8 cellular contexts compared by ENCODE assay signal in the genomic region with DNA sequence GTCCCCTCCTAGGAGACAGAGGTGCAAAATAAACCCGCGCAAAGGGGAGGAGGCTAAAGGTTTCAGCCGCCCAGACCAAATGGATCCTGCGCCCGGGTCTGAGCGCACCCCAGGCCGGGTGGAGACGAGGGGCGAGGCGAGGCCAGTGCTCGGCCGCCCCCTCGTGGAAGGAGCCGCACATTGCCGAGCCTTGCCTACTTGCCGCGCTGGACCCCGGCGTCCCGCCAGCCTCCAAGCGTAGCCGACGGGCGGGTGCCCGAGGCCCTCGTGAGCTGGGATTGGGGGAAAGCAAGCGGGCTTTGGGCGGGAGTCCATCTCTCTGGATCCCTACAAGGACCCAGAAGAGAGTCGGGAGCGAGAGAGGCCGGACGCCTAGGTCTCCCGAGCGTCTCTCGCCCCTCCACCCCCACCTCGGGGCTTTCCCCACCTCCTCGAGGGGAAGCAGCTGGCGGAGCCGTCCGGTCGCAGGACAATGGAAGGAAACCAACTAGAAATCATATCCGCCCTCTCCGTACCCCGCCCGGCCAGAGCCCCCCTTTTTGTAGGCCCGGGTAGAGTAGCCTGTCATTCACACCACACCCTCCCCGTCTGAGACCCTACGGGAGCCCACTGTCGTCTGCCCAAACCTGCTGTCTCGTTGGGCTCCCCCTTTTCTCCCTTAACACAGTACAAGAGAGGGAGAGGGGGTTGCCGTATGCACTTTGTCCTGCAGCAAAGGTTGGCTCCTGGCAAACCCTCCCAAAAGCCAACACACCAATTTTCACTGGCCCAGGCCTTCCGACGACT. TPM values are rescaled to one million over a fixed set of nuclear protein-coding genes. Genes with fewer than 3 reads are reported as not detected.
DNase-seq lines count a peak whose midpoint lies in the region; ATAC-seq and TF ChIP-seq lines count a peak whose summit lies in the region.

No MANE protein-coding gene starts in this region.

- peak; percentile 96 for TF ChIP-seq CTCF in HFFc6 (IDR thresholded peaks at IDR 0.05)
- TF ChIP-seq CTCF in activated B cell treated with CpG ODN at 0.5 μM for 24 hours (IDR thresholded peaks at IDR 0.05): peak; percentile 63

- POLR2A ChIA-PET in activated B cell treated with CpG ODN at 0.5 μM for 24 hours (lab: Charles Lee): interaction anchor here (0.6 to 7.4 kb wide), 13 partner anchors 9 to 1151 kb away, joined by 3 to 112 read pairs (median 5); a partner anchor contains a TSS

- DNase-seq in HFFc6 (no peak), NCI-H146 treated with DMSO at 0.1 percent for 48 hours (lab: John Stamatoyannopoulos, UW; ENCODE audit: unreplicated experiment) (peak; percentile 19), activated B cell treated with CpG ODN at 0.5 μM for 24 hours (peak; percentile 87), kidney glomerular epithelial cell (lab: John Stamatoyannopoulos, UW) (peak; percentile 5), foreskin melanocyte (no peak)
- DNase-seq in central memory CD8-positive, alpha-beta T cell (ENCODE audit: low spot score in 2 of 2): peak; percentile 62 to 74
- DNase-seq in stimulated activated CD4-positive, alpha-beta T cell treated with anti-CD3 and anti-CD28 coated beads, Interleukin-1b, Interleukin-23, amount 100 ng/mL, for 24 hours (ENCODE audit: low read depth in 4 of 4, low spot score in 1 of 4): peak; percentile 67 to 71 (median 68)

- H3K27ac Mint-ChIP-seq in HFFc6: no peak overlapping the region
- H3K27ac Mint-ChIP-seq in activated B cell treated with CpG ODN at 0.5 μM for 24 hours: peak overlapping the region; percentile 85
- H3K27ac Mint-ChIP-seq in central memory CD8-positive, alpha-beta T cell (ENCODE audit: low read depth): peak overlapping the region; percentile 82

- H3K4me1 Mint-ChIP-seq in HFFc6 (ENCODE audit: low read depth): peaks cover 12% of the 10 kb centered on the region; the same call in 1 of the 2 replicates
- peaks cover 27% of the 10 kb centered on the region for H3K4me1 Mint-ChIP-seq in activated B cell treated with CpG ODN at 0.5 μM for 24 hours
- H3K4me1 Mint-ChIP-seq in central memory CD8-positive, alpha-beta T cell: peaks cover 48% of the 10 kb centered on the region

- H3K4me3 Mint-ChIP-seq in HFFc6 (peak overlapping the region; percentile 53), activated B cell treated with CpG ODN at 0.5 μM for 24 hours (peak overlapping the region; percentile 82)
- peak overlapping the region; percentile 70 for H3K4me3 Mint-ChIP-seq in central memory CD8-positive, alpha-beta T cell

- intact Hi-C loops in activated B cell treated with CpG ODN at 0.5 μM for 24 hours (cut with micrococcal nuclease): loop anchor here (1.0 kb wide), 6 partner anchors 8 to 179 kb away; a partner anchor contains a TSS

- no peaks in the 10 kb centered on the region for H3K36me3 Mint-ChIP-seq in HFFc6 (ENCODE audit: low read depth)
- H3K36me3 Mint-ChIP-seq in activated B cell treated with CpG ODN at 0.5 μM for 24 hours (ENCODE audit: low read depth): peaks cover 8% of the 10 kb centered on the region
- peaks cover 9% of the 10 kb centered on the region for H3K36me3 Mint-ChIP-seq in central memory CD8-positive, alpha-beta T cell (ENCODE audit: insufficient read depth)

- H3K4me3 ChIP-seq in GM08714 (ENCODE audit: low read length): peak overlapping the region; percentile 11; the same call in 1 of the 2 replicates

- H3K27me3 Mint-ChIP-seq in HFFc6 (ENCODE audit: insufficient read depth): peaks cover 7% of the 10 kb centered on the region
- H3K27me3 Mint-ChIP-seq in activated B cell treated with CpG ODN at 0.5 μM for 24 hours: no peaks in the 10 kb centered on the region
- H3K27me3 Mint-ChIP-seq in central memory CD8-positive, alpha-beta T cell: no peaks in the 10 kb centered on the region

- H3K9me3 Mint-ChIP-seq in HFFc6 (no peaks in the 10 kb centered on the region), activated B cell treated with CpG ODN at 0.5 μM for 24 hours (no peaks in the 10 kb centered on the region)
- H3K9me3 Mint-ChIP-seq in central memory CD8-positive, alpha-beta T cell: no peaks in the 10 kb centered on the region

- CTCF ChIA-PET in activated B cell treated with CpG ODN at 0.5 μM for 24 hours (lab: Charles Lee): interaction anchor here (0.7 to 3.9 kb wide), 12 partner anchors 11 to 179 kb away, joined by 3 to 48 read pairs (median 6); no protein-coding TSS in a partner anchor

- ATAC-seq in activated B cell treated with CpG ODN at 0.5 μM for 24 hours (ENCODE audit: low read depth): peak; percentile 77
- peak; percentile 54 for ATAC-seq in central memory CD8-positive, alpha-beta T cell (replicated peaks; ENCODE audit: extremely low read depth, poor library complexity, severe bottlenecking)

RNA-seq across cellular contexts. Expression of a gene that starts 0.7 kb away (rescaled TPM):
- not detected for total RNA-seq in HFFc6 (2021; fragmentation: NEBNext Ultra II Directional; extraction: Animal tissue kit (Norgen Biotek cat#: 25700))
- 0.31 and 0.88 TPM in 2 replicates for total RNA-seq in activated B cell treated with CpG ODN at 0.5 μM for 24 hours

RNA-seq across cellular contexts. Expression of a gene that starts 9.8 kb away (rescaled TPM):
- 100 to 1,000 TPM; 286 to 382 (median 343) TPM for total RNA-seq in HFFc6 (2021; fragmentation: NEBNext Ultra II Directional; extraction: Animal tissue kit (Norgen Biotek cat#: 25700))
- total RNA-seq in activated B cell treated with CpG ODN at 0.5 μM for 24 hours: 130 and 140 TPM in 2 replicates

RNA-seq across cellular contexts. Expression of a gene that starts 13.6 kb away (rescaled TPM):
- total RNA-seq in HFFc6 (2021; fragmentation: NEBNext Ultra II Directional; extraction: Animal tissue kit (Norgen Biotek cat#: 25700)): 1 to 10 TPM; 1.6 to 3.4 (median 1.9) TPM
- 10.4 and 11.8 TPM in 2 replicates for total RNA-seq in activated B cell treated with CpG ODN at 0.5 μM for 24 hours

RNA-seq across cellular contexts. Expression of a gene that starts 21.7 kb away (rescaled TPM):
- total RNA-seq in HFFc6 (2021; fragmentation: NEBNext Ultra II Directional; extraction: Animal tissue kit (Norgen Biotek cat#: 25700)): not detected
- 3.6 and 4.2 TPM in 2 replicates for total RNA-seq in activated B cell treated with CpG ODN at 0.5 μM for 24 hours

RNA-seq across cellular contexts. Expression of a gene that starts 26.3 kb away (rescaled TPM):
- total RNA-seq in HFFc6 (2021; fragmentation: NEBNext Ultra II Directional; extraction: Animal tissue kit (Norgen Biotek cat#: 25700)): not detected
- not detected in 2 replicates for total RNA-seq in activated B cell treated with CpG ODN at 0.5 μM for 24 hours

Comparison
In these comparisons a context has a peak if more than half of its experiments do, and no peak if none do; other contexts are left out.
1. DNase-seq: peak in NCI-H146 treated with DMSO at 0.1 percent for 48 hours (single experiment), activated B cell treated with CpG ODN at 0.5 μM for 24 hours (single experiment), central memory CD8-positive, alpha-beta T cell (2 of 2), kidney glomerular epithelial cell (single experiment) and stimulated activated CD4-positive, alpha-beta T cell treated with anti-CD3 and anti-CD28 coated beads, Interleukin-1b, Interleukin-23, amount 100 ng/mL, for 24 hours (4 of 4); none in HFFc6 (single experiment) and foreskin melanocyte (single experiment).
2. Peak in every context shown above with its lines, with median percentiles within 50 percentile points of each other: H3K4me3 Mint-ChIP-seq.